1 cellular context compared by ENCODE assay signal in the genomic region with DNA sequence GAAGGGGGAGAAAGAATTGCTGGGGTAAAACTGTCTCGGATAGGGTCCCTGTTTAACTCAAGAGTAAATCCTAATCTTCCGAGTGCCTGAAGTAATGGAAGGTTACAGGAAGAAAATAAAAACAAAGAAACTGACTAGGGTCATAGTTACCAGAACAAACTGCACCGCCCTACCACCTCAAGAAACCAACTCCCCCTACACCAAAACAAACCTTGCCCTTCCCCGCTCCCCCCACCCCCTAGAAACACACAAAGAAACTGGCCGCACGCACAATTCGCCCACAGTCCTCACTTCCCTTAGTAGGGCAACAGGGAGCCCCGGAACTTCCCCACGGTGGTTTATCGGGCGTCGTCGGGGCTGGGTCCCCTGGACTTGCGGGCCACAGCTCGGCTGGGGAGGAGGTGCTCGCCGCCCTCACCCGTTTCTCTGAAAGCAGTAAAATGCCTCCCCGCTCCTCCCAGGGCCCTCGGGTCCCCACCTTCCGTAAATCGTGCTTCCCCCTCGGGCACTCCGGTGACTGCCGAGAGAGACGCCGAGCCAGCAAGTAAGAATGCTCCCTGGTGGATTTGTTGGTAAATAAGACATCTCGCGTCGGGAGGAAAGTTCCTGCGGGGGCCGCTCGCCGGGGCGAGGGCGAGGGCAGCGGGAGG.
TF ChIP-seq lines count a peak whose summit lies in the region.

No MANE protein-coding gene starts in this region.

TF ChIP-seq in K562, 482 proteins besides CTCF, POLR2A, EP300 and RAD21 (continued from another document and continues in another):
- TF ChIP-seq, protein P1, sequence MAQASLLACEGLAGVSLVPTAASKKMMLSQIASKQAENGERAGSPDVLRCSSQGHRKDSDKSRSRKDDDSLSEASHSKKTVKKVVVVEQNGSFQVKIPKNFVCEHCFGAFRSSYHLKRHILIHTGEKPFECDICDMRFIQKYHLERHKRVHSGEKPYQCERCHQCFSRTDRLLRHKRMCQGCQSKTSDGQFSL (CRISPR knock-in tag; IDR thresholded peaks at IDR 0.05): peak; percentile 58; the same call in 1 of the 2 replicates
- TF ChIP-seq, protein P1 (tag; IDR thresholded peaks at IDR 0.05): no peak; a peak in 1 of 4 replicates
- 0 out of 2 replicates have a peak, but pooled peaks have one; percentile 54 for TF ChIP-seq OTX1 (CRISPR knock-in tag; IDR thresholded peaks at IDR 0.05)
- TF ChIP-seq, protein P2, sequence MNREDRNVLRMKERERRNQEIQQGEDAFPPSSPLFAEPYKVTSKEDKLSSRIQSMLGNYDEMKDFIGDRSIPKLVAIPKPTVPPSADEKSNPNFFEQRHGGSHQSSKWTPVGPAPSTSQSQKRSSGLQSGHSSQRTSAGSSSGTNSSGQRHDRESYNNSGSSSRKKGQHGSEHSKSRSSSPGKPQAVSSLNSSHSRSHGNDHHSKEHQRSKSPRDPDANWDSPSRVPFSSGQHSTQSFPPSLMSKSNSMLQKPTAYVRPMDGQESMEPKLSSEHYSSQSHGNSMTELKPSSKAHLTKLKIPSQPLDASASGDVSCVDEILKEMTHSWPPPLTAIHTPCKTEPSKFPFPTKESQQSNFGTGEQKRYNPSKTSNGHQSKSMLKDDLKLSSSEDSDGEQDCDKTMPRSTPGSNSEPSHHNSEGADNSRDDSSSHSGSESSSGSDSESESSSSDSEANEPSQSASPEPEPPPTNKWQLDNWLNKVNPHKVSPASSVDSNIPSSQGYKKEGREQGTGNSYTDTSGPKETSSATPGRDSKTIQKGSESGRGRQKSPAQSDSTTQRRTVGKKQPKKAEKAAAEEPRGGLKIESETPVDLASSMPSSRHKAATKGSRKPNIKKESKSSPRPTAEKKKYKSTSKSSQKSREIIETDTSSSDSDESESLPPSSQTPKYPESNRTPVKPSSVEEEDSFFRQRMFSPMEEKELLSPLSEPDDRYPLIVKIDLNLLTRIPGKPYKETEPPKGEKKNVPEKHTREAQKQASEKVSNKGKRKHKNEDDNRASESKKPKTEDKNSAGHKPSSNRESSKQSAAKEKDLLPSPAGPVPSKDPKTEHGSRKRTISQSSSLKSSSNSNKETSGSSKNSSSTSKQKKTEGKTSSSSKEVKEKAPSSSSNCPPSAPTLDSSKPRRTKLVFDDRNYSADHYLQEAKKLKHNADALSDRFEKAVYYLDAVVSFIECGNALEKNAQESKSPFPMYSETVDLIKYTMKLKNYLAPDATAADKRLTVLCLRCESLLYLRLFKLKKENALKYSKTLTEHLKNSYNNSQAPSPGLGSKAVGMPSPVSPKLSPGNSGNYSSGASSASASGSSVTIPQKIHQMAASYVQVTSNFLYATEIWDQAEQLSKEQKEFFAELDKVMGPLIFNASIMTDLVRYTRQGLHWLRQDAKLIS (CRISPR knock-in tag; IDR thresholded peaks at IDR 0.05): peak; percentile 32; the same call in 1 of the 2 replicates
- TF ChIP-seq, protein P3, sequence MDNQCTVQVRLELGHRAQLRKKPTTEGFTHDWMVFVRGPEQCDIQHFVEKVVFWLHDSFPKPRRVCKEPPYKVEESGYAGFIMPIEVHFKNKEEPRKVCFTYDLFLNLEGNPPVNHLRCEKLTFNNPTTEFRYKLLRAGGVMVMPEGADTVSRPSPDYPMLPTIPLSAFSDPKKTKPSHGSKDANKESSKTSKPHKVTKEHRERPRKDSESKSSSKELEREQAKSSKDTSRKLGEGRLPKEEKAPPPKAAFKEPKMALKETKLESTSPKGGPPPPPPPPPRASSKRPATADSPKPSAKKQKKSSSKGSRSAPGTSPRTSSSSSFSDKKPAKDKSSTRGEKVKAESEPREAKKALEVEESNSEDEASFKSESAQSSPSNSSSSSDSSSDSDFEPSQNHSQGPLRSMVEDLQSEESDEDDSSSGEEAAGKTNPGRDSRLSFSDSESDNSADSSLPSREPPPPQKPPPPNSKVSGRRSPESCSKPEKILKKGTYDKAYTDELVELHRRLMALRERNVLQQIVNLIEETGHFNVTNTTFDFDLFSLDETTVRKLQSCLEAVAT (IDR thresholded peaks at IDR 0.05): peak; percentile 86 to 91
- TF ChIP-seq, protein P4, sequence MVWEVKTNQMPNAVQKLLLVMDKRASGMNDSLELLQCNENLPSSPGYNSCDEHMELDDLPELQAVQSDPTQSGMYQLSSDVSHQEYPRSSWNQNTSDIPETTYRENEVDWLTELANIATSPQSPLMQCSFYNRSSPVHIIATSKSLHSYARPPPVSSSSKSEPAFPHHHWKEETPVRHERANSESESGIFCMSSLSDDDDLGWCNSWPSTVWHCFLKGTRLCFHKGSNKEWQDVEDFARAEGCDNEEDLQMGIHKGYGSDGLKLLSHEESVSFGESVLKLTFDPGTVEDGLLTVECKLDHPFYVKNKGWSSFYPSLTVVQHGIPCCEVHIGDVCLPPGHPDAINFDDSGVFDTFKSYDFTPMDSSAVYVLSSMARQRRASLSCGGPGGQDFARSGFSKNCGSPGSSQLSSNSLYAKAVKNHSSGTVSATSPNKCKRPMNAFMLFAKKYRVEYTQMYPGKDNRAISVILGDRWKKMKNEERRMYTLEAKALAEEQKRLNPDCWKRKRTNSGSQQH (CRISPR knock-in tag; IDR thresholded peaks at IDR 0.05): 0 out of 2 replicates have a peak, but pooled peaks have one; percentile 20
- TF ChIP-seq FOXJ2 (tag; IDR thresholded peaks at IDR 0.05): peak; percentile 56; the same call in 1 of the 2 replicates
- TF ChIP-seq EGR1 (conservative IDR thresholded peaks at IDR 0.05): 0 out of 2 replicates have a peak, but pooled peaks have one; percentile 6
- TF ChIP-seq FOXK2 (conservative IDR thresholded peaks at IDR 0.05 in 1 of 2, IDR thresholded peaks at IDR 0.05 in 1 of 2; ENCODE audit: low read depth in 2 of 2): 0 out of 4 replicates have a peak, but pooled peaks of 1 of the 2 experiments have one; percentile 19
- 0 out of 2 replicates have a peak, but pooled peaks have one; percentile 64 for TF ChIP-seq FOXK1 (CRISPR knock-in tag; IDR thresholded peaks at IDR 0.05; ENCODE audit: borderline replicate concordance)
- TF ChIP-seq SRSF3 (IDR thresholded peaks at IDR 0.05; ENCODE audit: insufficient read depth, low read length): 0 out of 2 replicates have a peak, but pooled peaks have one; percentile 18
- TF ChIP-seq BCOR (IDR thresholded peaks at IDR 0.05): peak; percentile 25; the same call in 1 of the 2 replicates
- TF ChIP-seq, protein P5, sequence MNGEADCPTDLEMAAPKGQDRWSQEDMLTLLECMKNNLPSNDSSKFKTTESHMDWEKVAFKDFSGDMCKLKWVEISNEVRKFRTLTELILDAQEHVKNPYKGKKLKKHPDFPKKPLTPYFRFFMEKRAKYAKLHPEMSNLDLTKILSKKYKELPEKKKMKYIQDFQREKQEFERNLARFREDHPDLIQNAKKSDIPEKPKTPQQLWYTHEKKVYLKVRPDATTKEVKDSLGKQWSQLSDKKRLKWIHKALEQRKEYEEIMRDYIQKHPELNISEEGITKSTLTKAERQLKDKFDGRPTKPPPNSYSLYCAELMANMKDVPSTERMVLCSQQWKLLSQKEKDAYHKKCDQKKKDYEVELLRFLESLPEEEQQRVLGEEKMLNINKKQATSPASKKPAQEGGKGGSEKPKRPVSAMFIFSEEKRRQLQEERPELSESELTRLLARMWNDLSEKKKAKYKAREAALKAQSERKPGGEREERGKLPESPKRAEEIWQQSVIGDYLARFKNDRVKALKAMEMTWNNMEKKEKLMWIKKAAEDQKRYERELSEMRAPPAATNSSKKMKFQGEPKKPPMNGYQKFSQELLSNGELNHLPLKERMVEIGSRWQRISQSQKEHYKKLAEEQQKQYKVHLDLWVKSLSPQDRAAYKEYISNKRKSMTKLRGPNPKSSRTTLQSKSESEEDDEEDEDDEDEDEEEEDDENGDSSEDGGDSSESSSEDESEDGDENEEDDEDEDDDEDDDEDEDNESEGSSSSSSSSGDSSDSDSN (IDR thresholded peaks at IDR 0.05; ENCODE audit: borderline replicate concordance in 1 of 2, low read depth in 2 of 2, low read length in 2 of 2): peak in 1 of 2 experiments; percentile 7; a peak in 2 of 4 replicates
- peak; percentile 61 for TF ChIP-seq RBBP5 (IDR thresholded peaks at IDR 0.05; ENCODE audit: borderline replicate concordance, insufficient read depth, low read length, poor library complexity, severe bottlenecking)
- TF ChIP-seq SP1 (CRISPR knock-in tag; IDR thresholded peaks at IDR 0.05): peak; percentile 32; the same call in 1 of the 2 replicates
- peak in 1 of 2 experiments; percentile 56; a peak in 1 of 4 replicates for TF ChIP-seq HDAC1 (IDR thresholded peaks at IDR 0.05)
- TF ChIP-seq ZNF583 (CRISPR knock-in tag; IDR thresholded peaks at IDR 0.05): 0 out of 2 replicates have a peak, but pooled peaks have one; percentile 28
- TF ChIP-seq, protein P6, sequence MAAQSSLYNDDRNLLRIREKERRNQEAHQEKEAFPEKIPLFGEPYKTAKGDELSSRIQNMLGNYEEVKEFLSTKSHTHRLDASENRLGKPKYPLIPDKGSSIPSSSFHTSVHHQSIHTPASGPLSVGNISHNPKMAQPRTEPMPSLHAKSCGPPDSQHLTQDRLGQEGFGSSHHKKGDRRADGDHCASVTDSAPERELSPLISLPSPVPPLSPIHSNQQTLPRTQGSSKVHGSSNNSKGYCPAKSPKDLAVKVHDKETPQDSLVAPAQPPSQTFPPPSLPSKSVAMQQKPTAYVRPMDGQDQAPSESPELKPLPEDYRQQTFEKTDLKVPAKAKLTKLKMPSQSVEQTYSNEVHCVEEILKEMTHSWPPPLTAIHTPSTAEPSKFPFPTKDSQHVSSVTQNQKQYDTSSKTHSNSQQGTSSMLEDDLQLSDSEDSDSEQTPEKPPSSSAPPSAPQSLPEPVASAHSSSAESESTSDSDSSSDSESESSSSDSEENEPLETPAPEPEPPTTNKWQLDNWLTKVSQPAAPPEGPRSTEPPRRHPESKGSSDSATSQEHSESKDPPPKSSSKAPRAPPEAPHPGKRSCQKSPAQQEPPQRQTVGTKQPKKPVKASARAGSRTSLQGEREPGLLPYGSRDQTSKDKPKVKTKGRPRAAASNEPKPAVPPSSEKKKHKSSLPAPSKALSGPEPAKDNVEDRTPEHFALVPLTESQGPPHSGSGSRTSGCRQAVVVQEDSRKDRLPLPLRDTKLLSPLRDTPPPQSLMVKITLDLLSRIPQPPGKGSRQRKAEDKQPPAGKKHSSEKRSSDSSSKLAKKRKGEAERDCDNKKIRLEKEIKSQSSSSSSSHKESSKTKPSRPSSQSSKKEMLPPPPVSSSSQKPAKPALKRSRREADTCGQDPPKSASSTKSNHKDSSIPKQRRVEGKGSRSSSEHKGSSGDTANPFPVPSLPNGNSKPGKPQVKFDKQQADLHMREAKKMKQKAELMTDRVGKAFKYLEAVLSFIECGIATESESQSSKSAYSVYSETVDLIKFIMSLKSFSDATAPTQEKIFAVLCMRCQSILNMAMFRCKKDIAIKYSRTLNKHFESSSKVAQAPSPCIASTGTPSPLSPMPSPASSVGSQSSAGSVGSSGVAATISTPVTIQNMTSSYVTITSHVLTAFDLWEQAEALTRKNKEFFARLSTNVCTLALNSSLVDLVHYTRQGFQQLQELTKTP (IDR thresholded peaks at IDR 0.05; ENCODE audit: low read depth in 1 of 2, partially characterized antibody in 2 of 2): peak; percentile 24 to 73
- TF ChIP-seq TBP (optimal IDR thresholded peaks at IDR 0.05; ENCODE audit: low read depth, low read length): peak; percentile 35
- TF ChIP-seq ZKSCAN1 (IDR thresholded peaks at IDR 0.05; ENCODE audit: low read depth, low read length): peak; percentile 99
- TF ChIP-seq SIN3A (IDR thresholded peaks at IDR 0.05; ENCODE audit: borderline replicate concordance in 2 of 2, control insufficient read depth in 1 of 2, low read depth in 2 of 2, low read length in 2 of 2): peak in 1 of 2 experiments; percentile 23; a peak in 1 of 4 replicates
- no peak for TF ChIP-seq TRIM28 (IDR thresholded peaks at IDR 0.05)
- TF ChIP-seq, protein P7, sequence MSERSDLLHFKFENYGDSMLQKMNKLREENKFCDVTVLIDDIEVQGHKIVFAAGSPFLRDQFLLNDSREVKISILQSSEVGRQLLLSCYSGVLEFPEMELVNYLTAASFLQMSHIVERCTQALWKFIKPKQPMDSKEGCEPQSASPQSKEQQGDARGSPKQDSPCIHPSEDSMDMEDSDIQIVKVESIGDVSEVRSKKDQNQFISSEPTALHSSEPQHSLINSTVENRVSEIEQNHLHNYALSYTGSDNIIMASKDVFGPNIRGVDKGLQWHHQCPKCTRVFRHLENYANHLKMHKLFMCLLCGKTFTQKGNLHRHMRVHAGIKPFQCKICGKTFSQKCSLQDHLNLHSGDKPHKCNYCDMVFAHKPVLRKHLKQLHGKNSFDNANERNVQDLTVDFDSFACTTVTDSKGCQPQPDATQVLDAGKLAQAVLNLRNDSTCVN (CRISPR knock-in tag; IDR thresholded peaks at IDR 0.05): 0 out of 2 replicates have a peak, but pooled peaks have one; percentile 70
- TF ChIP-seq ZNF324 (CRISPR knock-in tag; IDR thresholded peaks at IDR 0.05): 0 out of 2 replicates have a peak, but pooled peaks have one; percentile 27
- peak; percentile 55; the same call in 1 of the 2 replicates for TF ChIP-seq NBN (IDR thresholded peaks at IDR 0.05; ENCODE audit: low read depth)
- no peak for TF ChIP-seq RFX7 (CRISPR knock-in tag; IDR thresholded peaks at IDR 0.05)
- TF ChIP-seq NR1H2 (CRISPR knock-in tag; IDR thresholded peaks at IDR 0.05): peak; percentile 19; the same call in 1 of the 2 replicates
- TF ChIP-seq, protein P8, sequence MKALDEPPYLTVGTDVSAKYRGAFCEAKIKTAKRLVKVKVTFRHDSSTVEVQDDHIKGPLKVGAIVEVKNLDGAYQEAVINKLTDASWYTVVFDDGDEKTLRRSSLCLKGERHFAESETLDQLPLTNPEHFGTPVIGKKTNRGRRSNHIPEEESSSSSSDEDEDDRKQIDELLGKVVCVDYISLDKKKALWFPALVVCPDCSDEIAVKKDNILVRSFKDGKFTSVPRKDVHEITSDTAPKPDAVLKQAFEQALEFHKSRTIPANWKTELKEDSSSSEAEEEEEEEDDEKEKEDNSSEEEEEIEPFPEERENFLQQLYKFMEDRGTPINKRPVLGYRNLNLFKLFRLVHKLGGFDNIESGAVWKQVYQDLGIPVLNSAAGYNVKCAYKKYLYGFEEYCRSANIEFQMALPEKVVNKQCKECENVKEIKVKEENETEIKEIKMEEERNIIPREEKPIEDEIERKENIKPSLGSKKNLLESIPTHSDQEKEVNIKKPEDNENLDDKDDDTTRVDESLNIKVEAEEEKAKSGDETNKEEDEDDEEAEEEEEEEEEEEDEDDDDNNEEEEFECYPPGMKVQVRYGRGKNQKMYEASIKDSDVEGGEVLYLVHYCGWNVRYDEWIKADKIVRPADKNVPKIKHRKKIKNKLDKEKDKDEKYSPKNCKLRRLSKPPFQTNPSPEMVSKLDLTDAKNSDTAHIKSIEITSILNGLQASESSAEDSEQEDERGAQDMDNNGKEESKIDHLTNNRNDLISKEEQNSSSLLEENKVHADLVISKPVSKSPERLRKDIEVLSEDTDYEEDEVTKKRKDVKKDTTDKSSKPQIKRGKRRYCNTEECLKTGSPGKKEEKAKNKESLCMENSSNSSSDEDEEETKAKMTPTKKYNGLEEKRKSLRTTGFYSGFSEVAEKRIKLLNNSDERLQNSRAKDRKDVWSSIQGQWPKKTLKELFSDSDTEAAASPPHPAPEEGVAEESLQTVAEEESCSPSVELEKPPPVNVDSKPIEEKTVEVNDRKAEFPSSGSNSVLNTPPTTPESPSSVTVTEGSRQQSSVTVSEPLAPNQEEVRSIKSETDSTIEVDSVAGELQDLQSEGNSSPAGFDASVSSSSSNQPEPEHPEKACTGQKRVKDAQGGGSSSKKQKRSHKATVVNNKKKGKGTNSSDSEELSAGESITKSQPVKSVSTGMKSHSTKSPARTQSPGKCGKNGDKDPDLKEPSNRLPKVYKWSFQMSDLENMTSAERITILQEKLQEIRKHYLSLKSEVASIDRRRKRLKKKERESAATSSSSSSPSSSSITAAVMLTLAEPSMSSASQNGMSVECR (CRISPR knock-in tag; IDR thresholded peaks at IDR 0.05): no peak; the same call in 1 of the 2 replicates
